In genomic region chr17:66654764-66655163, GRCh38 we compare ENCODE assay signal across 14 cellular contexts.
"Had no signal": no experiment of that assay in that cellular context is flagged by ENCODE, and none has a peak within 500 bp of the region (broad histone marks: within the 10 kb centered on the region; RNA-seq: fewer than 3 reads in every experiment).

No MANE protein-coding gene starts in this region.

- DNase-seq: activated CD4-positive, alpha-beta T cell treated with anti-CD3 and anti-CD28 coated beads, Interleukin-2, amount 50 U/mL, for 48 hours; activated naive CD4-positive, alpha-beta T cell treated with anti-CD3 and anti-CD28 coated beads for 36 hours; amniotic stem cell; endodermal cell; gastrocnemius medialis; heart right ventricle; nephron progenitor cell; stimulated activated CD4-positive, alpha-beta T cell treated with anti-CD3 and anti-CD28 coated beads, Interleukin-15, amount 100 ng/mL, for 24 hours; stimulated activated CD4-positive, alpha-beta T cell treated with anti-CD3 and anti-CD28 coated beads, Interleukin-4, amount 100 ng/mL, for 24 hours; stimulated activated naive CD8-positive, alpha-beta T cell treated with anti-CD3 and anti-CD28 coated beads, Interleukin-15, amount 100 ng/mL, for 72 hours had no signal

- H3K27ac ChIP-seq: gastrocnemius medialis, heart right ventricle had no signal

- H3K4me3 ChIP-seq: gastrocnemius medialis, heart right ventricle had no signal

- H3K36me3 ChIP-seq: gastrocnemius medialis, heart right ventricle had no signal

- FAIRE-seq: islet of Langerhans had no signal

- H3K4me3 Mint-ChIP-seq: activated naive CD4-positive, alpha-beta T cell treated with anti-CD3 and anti-CD28 coated beads for 36 hours; brain; endodermal cell; nephron progenitor cell had no signal

- H3K27me3 Mint-ChIP-seq: stimulated activated naive CD8-positive, alpha-beta T cell treated with anti-CD3 and anti-CD28 coated beads, Interleukin-15, amount 100 ng/mL, for 72 hours had no signal

- H3K27me3 ChIP-seq: gastrocnemius medialis, heart right ventricle had no signal

- H3K27ac Mint-ChIP-seq: activated naive CD4-positive, alpha-beta T cell treated with anti-CD3 and anti-CD28 coated beads for 36 hours; endodermal cell; nephron progenitor cell had no signal

- H3K9me3 ChIP-seq: gastrocnemius medialis, heart right ventricle had no signal

- ATAC-seq: activated CD4-positive, CD25-positive, alpha-beta regulatory T cell treated with anti-CD3 and anti-CD28 coated beads, Interleukin-2, amount 50 U/mL, for 24 hours; gastrocnemius medialis; left lobe of liver; stimulated activated naive CD8-positive, alpha-beta T cell treated with anti-CD3 and anti-CD28 coated beads, Interleukin-15, amount 100 ng/mL, for 72 hours had no signal

- H3K9me3 Mint-ChIP-seq: endodermal cell, nephron progenitor cell had no signal

- H3K4me1 ChIP-seq: gastrocnemius medialis, heart right ventricle had no signal
